In genomic region chr6:89597988-89598387, GRCh38 we compare ENCODE assay signal across 8 cellular contexts.
DNase-seq lines count a peak whose midpoint lies in the region; ATAC-seq and TF ChIP-seq lines count a peak whose summit lies in the region.

No MANE protein-coding gene starts in this region.

- DNase-seq in DMS53 (lab: John Stamatoyannopoulos, UW): peak; percentile 75
- peak; percentile 42 for DNase-seq in SW480 (ENCODE audit: low spot score)
- peak; percentile 43 for DNase-seq in iPS-NIHi7 (ENCODE audit: extremely low spot score)
- no peak for DNase-seq in effector memory CD4-positive, alpha-beta T cell

- no peaks in the 10 kb centered on the region for H3K27me3 ChIP-seq in effector memory CD4-positive, alpha-beta T cell (replicated peaks; ENCODE audit: control insufficient read depth, insufficient read depth, low read length, poor library complexity, severe bottlenecking)

- no peaks in the 10 kb centered on the region for H3K9me3 ChIP-seq in effector memory CD4-positive, alpha-beta T cell (ENCODE audit: control insufficient read depth, low read length)

- no peak overlapping the region for H3K27ac ChIP-seq in effector memory CD4-positive, alpha-beta T cell (ENCODE audit: insufficient read depth, low read length, poor library complexity, severe bottlenecking)

- peaks cover 4% of the 10 kb centered on the region for H3K4me1 ChIP-seq in effector memory CD4-positive, alpha-beta T cell (ENCODE audit: control insufficient read depth, insufficient read depth, low read length, poor library complexity, severe bottlenecking)

- no peaks in the 10 kb centered on the region for H3K36me3 ChIP-seq in effector memory CD4-positive, alpha-beta T cell (ENCODE audit: control insufficient read depth, insufficient read depth, low read length)

- ATAC-seq in GM21717 (IDR thresholded peaks at IDR 0.05; ENCODE audit: unreplicated experiment) (no peak), GM19455 (IDR thresholded peaks at IDR 0.05; ENCODE audit: unreplicated experiment) (no peak), GM19452 (IDR thresholded peaks at IDR 0.05; ENCODE audit: unreplicated experiment) (no peak)

- no peak overlapping the region for H3K4me3 ChIP-seq in effector memory CD4-positive, alpha-beta T cell (ENCODE audit: insufficient read depth, low read depth, low read length, poor library complexity, severe bottlenecking)

- TF ChIP-seq RAD21 in Ishikawa (IDR thresholded peaks at IDR 0.05; ENCODE audit: low read depth): peak; percentile 71

- no peak for TF ChIP-seq EP300 in Ishikawa (IDR thresholded peaks at IDR 0.05; ENCODE audit: borderline replicate concordance)

TF ChIP-seq in Ishikawa, 13 proteins besides CTCF, POLR2A, EP300 and RAD21:
- TF ChIP-seq MAX (IDR thresholded peaks at IDR 0.05): no peak; the same call in 1 of the 2 replicates
- peak; percentile 94 for TF ChIP-seq CEBPB (IDR thresholded peaks at IDR 0.05)
- TF ChIP-seq EGR1 (IDR thresholded peaks at IDR 0.05): no peak
TF ChIP-seq in Ishikawa: peak in this region for 1.

Comparison
In these comparisons a context has a peak if more than half of its experiments do, and no peak if none do; other contexts are left out.
1. DNase-seq: peak in DMS53 (single experiment), SW480 (single experiment) and iPS-NIHi7 (single experiment); none in effector memory CD4-positive, alpha-beta T cell (0 of 3).